Comparison of ENCODE assay signal across 1 cellular context in the genomic region with DNA sequence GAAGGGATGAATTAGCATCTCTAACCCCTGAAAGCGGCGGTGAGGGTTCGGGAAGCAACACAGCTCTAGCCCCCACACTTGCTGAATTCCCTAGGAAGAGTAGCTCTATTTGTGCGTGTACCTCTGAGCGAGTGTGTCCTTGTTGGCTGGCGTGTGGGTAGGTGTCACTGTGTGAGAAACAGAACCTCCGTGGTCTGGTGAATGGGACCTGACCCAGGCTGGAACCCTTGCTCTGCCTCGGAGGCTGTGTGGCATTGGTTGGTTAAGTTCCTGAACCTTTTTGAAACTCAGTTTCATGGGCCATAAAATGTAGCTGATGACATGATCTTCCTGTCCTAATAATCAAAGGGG.
TF ChIP-seq lines count a peak whose summit lies in the region.

No MANE protein-coding gene starts in this region.

TF ChIP-seq in HepG2, 621 proteins besides CTCF, POLR2A, EP300 and RAD21 (continued from another document and continues in another):
- TF ChIP-seq HNRNPH1 (optimal IDR thresholded peaks at IDR 0.05; ENCODE audit: low read depth, low read length) (no peak), ZFAT (CRISPR knock-in tag; conservative IDR thresholded peaks at IDR 0.05) (no peak), MTA3 (CRISPR knock-in tag; IDR thresholded peaks at IDR 0.05) (no peak), SNAI1 (CRISPR knock-in tag; IDR thresholded peaks at IDR 0.05; ENCODE audit: borderline replicate concordance) (no peak), NKX3-1 (CRISPR knock-in tag; IDR thresholded peaks at IDR 0.05) (no peak), HIVEP1 (CRISPR knock-in tag; IDR thresholded peaks at IDR 0.05) (peak; percentile 1; the same call in 1 of the 2 replicates), ZNF510 (CRISPR knock-in tag; IDR thresholded peaks at IDR 0.05; ENCODE audit: low read depth) (no peak), ZNF777 (CRISPR knock-in tag; IDR thresholded peaks at IDR 0.05) (no peak), NFKB2 (CRISPR knock-in tag; IDR thresholded peaks at IDR 0.05; ENCODE audit: borderline replicate concordance) (no peak), ZNF253 (CRISPR knock-in tag; IDR thresholded peaks at IDR 0.05; ENCODE audit: borderline replicate concordance) (no peak), AHR (CRISPR knock-in tag; IDR thresholded peaks at IDR 0.05) (no peak), ZNF562 (CRISPR knock-in tag; IDR thresholded peaks at IDR 0.05; ENCODE audit: borderline replicate concordance) (no peak), RFXANK (CRISPR knock-in tag; IDR thresholded peaks at IDR 0.05) (no peak), SNAPC2 (CRISPR knock-in tag; IDR thresholded peaks at IDR 0.05) (no peak), REPIN1 (CRISPR knock-in tag; IDR thresholded peaks at IDR 0.05; ENCODE audit: borderline replicate concordance, low read depth) (no peak), FOXA3 (CRISPR knock-in tag; IDR thresholded peaks at IDR 0.05) (no peak), ZNF83 (CRISPR knock-in tag; IDR thresholded peaks at IDR 0.05; ENCODE audit: borderline replicate concordance) (no peak), PCBP2 (optimal IDR thresholded peaks at IDR 0.05; ENCODE audit: low read depth, low read length, poor library complexity, severe bottlenecking) (no peak), ZNF550 (CRISPR knock-in tag; IDR thresholded peaks at IDR 0.05; ENCODE audit: borderline replicate concordance) (no peak), ZNF788 (CRISPR knock-in tag; IDR thresholded peaks at IDR 0.05; ENCODE audit: borderline replicate concordance) (0 out of 2 replicates have a peak, but pooled peaks have one; percentile 2), ZNF34 (CRISPR knock-in tag; IDR thresholded peaks at IDR 0.05; ENCODE audit: borderline replicate concordance) (no peak), ZNF670 (CRISPR knock-in tag; IDR thresholded peaks at IDR 0.05; ENCODE audit: borderline replicate concordance) (no peak), TSC22D2 (CRISPR knock-in tag; IDR thresholded peaks at IDR 0.05; ENCODE audit: borderline replicate concordance) (no peak), RBAK (CRISPR knock-in tag; IDR thresholded peaks at IDR 0.05) (no peak), ZFP82 (CRISPR knock-in tag; IDR thresholded peaks at IDR 0.05; ENCODE audit: borderline replicate concordance) (no peak), AKAP8 (CRISPR knock-in tag; IDR thresholded peaks at IDR 0.05) (no peak), RXRB (CRISPR knock-in tag; IDR thresholded peaks at IDR 0.05; ENCODE audit: borderline replicate concordance) (no peak), EED (CRISPR knock-in tag; IDR thresholded peaks at IDR 0.05) (no peak), HNRNPL (IDR thresholded peaks at IDR 0.05; ENCODE audit: low read depth, low read length) (no peak), CREB1 (IDR thresholded peaks at IDR 0.05) (no peak), CREB1 (CRISPR knock-in tag; IDR thresholded peaks at IDR 0.05) (no peak), ZBTB20 (CRISPR knock-in tag; IDR thresholded peaks at IDR 0.05; ENCODE audit: borderline replicate concordance, low read depth) (no peak)
- TF ChIP-seq, protein P1, sequence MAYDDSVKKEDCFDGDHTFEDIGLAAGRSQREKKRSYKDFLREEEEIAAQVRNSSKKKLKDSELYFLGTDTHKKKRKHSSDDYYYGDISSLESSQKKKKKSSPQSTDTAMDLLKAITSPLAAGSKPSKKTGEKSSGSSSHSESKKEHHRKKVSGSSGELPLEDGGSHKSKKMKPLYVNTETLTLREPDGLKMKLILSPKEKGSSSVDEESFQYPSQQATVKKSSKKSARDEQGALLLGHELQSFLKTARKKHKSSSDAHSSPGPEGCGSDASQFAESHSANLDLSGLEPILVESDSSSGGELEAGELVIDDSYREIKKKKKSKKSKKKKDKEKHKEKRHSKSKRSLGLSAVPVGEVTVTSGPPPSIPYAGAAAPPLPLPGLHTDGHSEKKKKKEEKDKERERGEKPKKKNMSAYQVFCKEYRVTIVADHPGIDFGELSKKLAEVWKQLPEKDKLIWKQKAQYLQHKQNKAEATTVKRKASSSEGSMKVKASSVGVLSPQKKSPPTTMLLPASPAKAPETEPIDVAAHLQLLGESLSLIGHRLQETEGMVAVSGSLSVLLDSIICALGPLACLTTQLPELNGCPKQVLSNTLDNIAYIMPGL (CRISPR knock-in tag; IDR thresholded peaks at IDR 0.05; ENCODE audit: borderline replicate concordance in 1 of 2, low read depth in 1 of 2) = no peak
- TF ChIP-seq, protein P2, sequence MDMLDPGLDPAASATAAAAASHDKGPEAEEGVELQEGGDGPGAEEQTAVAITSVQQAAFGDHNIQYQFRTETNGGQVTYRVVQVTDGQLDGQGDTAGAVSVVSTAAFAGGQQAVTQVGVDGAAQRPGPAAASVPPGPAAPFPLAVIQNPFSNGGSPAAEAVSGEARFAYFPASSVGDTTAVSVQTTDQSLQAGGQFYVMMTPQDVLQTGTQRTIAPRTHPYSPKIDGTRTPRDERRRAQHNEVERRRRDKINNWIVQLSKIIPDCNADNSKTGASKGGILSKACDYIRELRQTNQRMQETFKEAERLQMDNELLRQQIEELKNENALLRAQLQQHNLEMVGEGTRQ (IDR thresholded peaks at IDR 0.05; ENCODE audit: low read depth, low read length) = no peak
- TF ChIP-seq, protein P2 (CRISPR knock-in tag; IDR thresholded peaks at IDR 0.05; ENCODE audit: borderline replicate concordance) = 0 out of 2 replicates have a peak, but pooled peaks have one; percentile 37
- TF ChIP-seq, protein P3, sequence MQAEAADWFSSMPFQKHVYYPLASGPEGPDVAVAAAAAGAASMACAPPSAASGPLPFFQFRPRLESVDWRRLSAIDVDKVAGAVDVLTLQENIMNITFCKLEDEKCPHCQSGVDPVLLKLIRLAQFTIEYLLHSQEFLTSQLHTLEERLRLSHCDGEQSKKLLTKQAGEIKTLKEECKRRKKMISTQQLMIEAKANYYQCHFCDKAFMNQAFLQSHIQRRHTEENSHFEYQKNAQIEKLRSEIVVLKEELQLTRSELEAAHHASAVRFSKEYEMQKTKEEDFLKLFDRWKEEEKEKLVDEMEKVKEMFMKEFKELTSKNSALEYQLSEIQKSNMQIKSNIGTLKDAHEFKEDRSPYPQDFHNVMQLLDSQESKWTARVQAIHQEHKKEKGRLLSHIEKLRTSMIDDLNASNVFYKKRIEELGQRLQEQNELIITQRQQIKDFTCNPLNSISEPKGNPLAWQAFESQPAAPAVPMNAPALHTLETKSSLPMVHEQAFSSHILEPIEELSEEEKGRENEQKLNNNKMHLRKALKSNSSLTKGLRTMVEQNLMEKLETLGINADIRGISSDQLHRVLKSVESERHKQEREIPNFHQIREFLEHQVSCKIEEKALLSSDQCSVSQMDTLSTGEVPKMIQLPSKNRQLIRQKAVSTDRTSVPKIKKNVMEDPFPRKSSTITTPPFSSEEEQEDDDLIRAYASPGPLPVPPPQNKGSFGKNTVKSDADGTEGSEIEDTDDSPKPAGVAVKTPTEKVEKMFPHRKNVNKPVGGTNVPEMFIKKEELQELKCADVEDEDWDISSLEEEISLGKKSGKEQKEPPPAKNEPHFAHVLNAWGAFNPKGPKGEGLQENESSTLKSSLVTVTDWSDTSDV (CRISPR knock-in tag; IDR thresholded peaks at IDR 0.05) = no peak
- TF ChIP-seq, protein P4, sequence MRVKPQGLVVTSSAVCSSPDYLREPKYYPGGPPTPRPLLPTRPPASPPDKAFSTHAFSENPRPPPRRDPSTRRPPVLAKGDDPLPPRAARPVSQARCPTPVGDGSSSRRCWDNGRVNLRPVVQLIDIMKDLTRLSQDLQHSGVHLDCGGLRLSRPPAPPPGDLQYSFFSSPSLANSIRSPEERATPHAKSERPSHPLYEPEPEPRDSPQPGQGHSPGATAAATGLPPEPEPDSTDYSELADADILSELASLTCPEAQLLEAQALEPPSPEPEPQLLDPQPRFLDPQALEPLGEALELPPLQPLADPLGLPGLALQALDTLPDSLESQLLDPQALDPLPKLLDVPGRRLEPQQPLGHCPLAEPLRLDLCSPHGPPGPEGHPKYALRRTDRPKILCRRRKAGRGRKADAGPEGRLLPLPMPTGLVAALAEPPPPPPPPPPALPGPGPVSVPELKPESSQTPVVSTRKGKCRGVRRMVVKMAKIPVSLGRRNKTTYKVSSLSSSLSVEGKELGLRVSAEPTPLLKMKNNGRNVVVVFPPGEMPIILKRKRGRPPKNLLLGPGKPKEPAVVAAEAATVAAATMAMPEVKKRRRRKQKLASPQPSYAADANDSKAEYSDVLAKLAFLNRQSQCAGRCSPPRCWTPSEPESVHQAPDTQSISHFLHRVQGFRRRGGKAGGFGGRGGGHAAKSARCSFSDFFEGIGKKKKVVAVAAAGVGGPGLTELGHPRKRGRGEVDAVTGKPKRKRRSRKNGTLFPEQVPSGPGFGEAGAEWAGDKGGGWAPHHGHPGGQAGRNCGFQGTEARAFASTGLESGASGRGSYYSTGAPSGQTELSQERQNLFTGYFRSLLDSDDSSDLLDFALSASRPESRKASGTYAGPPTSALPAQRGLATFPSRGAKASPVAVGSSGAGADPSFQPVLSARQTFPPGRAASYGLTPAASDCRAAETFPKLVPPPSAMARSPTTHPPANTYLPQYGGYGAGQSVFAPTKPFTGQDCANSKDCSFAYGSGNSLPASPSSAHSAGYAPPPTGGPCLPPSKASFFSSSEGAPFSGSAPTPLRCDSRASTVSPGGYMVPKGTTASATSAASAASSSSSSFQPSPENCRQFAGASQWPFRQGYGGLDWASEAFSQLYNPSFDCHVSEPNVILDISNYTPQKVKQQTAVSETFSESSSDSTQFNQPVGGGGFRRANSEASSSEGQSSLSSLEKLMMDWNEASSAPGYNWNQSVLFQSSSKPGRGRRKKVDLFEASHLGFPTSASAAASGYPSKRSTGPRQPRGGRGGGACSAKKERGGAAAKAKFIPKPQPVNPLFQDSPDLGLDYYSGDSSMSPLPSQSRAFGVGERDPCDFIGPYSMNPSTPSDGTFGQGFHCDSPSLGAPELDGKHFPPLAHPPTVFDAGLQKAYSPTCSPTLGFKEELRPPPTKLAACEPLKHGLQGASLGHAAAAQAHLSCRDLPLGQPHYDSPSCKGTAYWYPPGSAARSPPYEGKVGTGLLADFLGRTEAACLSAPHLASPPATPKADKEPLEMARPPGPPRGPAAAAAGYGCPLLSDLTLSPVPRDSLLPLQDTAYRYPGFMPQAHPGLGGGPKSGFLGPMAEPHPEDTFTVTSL (CRISPR knock-in tag; IDR thresholded peaks at IDR 0.05; ENCODE audit: borderline replicate concordance) = 0 out of 2 replicates have a peak, but pooled peaks have one; percentile 25
- TF ChIP-seq, protein P5, sequence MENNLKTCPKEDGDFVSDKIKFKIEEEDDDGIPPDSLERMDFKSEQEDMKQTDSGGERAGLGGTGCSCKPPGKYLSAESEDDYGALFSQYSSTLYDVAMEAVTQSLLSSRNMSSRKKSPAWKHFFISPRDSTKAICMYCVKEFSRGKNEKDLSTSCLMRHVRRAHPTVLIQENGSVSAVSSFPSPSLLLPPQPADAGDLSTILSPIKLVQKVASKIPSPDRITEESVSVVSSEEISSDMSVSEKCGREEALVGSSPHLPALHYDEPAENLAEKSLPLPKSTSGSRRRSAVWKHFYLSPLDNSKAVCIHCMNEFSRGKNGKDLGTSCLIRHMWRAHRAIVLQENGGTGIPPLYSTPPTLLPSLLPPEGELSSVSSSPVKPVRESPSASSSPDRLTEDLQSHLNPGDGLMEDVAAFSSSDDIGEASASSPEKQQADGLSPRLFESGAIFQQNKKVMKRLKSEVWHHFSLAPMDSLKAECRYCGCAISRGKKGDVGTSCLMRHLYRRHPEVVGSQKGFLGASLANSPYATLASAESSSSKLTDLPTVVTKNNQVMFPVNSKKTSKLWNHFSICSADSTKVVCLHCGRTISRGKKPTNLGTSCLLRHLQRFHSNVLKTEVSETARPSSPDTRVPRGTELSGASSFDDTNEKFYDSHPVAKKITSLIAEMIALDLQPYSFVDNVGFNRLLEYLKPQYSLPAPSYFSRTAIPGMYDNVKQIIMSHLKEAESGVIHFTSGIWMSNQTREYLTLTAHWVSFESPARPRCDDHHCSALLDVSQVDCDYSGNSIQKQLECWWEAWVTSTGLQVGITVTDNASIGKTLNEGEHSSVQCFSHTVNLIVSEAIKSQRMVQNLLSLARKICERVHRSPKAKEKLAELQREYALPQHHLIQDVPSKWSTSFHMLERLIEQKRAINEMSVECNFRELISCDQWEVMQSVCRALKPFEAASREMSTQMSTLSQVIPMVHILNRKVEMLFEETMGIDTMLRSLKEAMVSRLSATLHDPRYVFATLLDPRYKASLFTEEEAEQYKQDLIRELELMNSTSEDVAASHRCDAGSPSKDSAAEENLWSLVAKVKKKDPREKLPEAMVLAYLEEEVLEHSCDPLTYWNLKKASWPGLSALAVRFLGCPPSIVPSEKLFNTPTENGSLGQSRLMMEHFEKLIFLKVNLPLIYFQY (CRISPR knock-in tag; IDR thresholded peaks at IDR 0.05; ENCODE audit: borderline replicate concordance) = no peak
- TF ChIP-seq, protein P6, sequence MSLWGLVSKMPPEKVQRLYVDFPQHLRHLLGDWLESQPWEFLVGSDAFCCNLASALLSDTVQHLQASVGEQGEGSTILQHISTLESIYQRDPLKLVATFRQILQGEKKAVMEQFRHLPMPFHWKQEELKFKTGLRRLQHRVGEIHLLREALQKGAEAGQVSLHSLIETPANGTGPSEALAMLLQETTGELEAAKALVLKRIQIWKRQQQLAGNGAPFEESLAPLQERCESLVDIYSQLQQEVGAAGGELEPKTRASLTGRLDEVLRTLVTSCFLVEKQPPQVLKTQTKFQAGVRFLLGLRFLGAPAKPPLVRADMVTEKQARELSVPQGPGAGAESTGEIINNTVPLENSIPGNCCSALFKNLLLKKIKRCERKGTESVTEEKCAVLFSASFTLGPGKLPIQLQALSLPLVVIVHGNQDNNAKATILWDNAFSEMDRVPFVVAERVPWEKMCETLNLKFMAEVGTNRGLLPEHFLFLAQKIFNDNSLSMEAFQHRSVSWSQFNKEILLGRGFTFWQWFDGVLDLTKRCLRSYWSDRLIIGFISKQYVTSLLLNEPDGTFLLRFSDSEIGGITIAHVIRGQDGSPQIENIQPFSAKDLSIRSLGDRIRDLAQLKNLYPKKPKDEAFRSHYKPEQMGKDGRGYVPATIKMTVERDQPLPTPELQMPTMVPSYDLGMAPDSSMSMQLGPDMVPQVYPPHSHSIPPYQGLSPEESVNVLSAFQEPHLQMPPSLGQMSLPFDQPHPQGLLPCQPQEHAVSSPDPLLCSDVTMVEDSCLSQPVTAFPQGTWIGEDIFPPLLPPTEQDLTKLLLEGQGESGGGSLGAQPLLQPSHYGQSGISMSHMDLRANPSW (CRISPR knock-in tag; IDR thresholded peaks at IDR 0.05; ENCODE audit: borderline replicate concordance) = no peak
- TF ChIP-seq, protein P7, sequence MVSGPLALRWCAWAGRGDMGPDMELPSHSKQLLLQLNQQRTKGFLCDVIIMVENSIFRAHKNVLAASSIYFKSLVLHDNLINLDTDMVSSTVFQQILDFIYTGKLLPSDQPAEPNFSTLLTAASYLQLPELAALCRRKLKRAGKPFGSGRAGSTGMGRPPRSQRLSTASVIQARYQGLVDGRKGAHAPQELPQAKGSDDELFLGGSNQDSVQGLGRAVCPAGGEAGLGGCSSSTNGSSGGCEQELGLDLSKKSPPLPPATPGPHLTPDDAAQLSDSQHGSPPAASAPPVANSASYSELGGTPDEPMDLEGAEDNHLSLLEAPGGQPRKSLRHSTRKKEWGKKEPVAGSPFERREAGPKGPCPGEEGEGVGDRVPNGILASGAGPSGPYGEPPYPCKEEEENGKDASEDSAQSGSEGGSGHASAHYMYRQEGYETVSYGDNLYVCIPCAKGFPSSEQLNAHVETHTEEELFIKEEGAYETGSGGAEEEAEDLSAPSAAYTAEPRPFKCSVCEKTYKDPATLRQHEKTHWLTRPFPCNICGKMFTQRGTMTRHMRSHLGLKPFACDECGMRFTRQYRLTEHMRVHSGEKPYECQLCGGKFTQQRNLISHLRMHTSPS (CRISPR knock-in tag; IDR thresholded peaks at IDR 0.05; ENCODE audit: low read depth) = no peak
